6 cellular contexts compared by ENCODE assay signal in genomic region chr16:80667925-80668324, GRCh38.
"Had no signal": no experiment of that assay in that cellular context is flagged by ENCODE, and none has a peak within 500 bp of the region (broad histone marks: within the 10 kb centered on the region; RNA-seq: fewer than 3 reads in every experiment).

No MANE protein-coding gene starts in this region.

- DNase-seq: H9, HCEC 1CT, IMR-90, KG1 had no signal

- ATAC-seq: HepG2, K562 had no signal
